Comparison of ENCODE assay signal across 8 cellular contexts in genomic region chr11:45181595-45182550, GRCh38. TPM values are rescaled to one million over a fixed set of nuclear protein-coding genes. Genes with fewer than 3 reads are reported as not detected.
DNase-seq lines count a peak whose midpoint lies in the region; ATAC-seq and TF ChIP-seq lines count a peak whose summit lies in the region.
"Had no signal": no experiment of that assay in that cellular context is flagged by ENCODE, and none has a peak within 500 bp of the region (broad histone marks: within the 10 kb centered on the region; RNA-seq: fewer than 3 reads in every experiment).

No MANE protein-coding gene starts in this region.

- peak overlapping the region; percentile 86 for H3K4me3 Mint-ChIP-seq in T-helper 17 cell

- in situ Hi-C loops in transverse colon (cut with MboI; ENCODE audit: low pct_ligation_motif_present in 1 of 4, low pct_unique_long_range_greater_than_20kb in 1 of 4, low sequenced_read_pairs in 3 of 4), result no loop called here
- in situ Hi-C loops in GM13977 (cut with MboI; ENCODE audit: low pct_unique_long_range_greater_than_20kb, low sequenced_read_pairs, unreplicated experiment), result no loop called here

- 91% methylated on average over 24 of the region's 24 CpGs; no CpG with 5 or more reads in 1 of the 2 donors for WGBS in transverse colon (ENCODE audit: low coverage in 1 of 2), 2 donors

- TF ChIP-seq POLR2A in transverse colon (IDR thresholded peaks at IDR 0.05), result no peak

- H3K4me1 Mint-ChIP-seq in T-helper 17 cell, result peaks cover 27% of the 10 kb centered on the region

- H3K4me3 ChIP-seq in epithelial cell of proximal tubule (ENCODE audit: low read depth, low read length) (peak overlapping the region; percentile 62), muscle layer of duodenum (ENCODE audit: low read depth in 1 of 2, low read length in 2 of 2) (peak overlapping the region; percentile 35 to 58), transverse colon (peak overlapping the region in 2 of 4 donors; percentile 58 to 71)

- H3K27me3 ChIP-seq in muscle layer of duodenum (ENCODE audit: low read depth, low read length) (no peaks in the 10 kb centered on the region), transverse colon (no peaks in the 10 kb centered on the region)

- H3K36me3 ChIP-seq in muscle layer of duodenum (ENCODE audit: control insufficient read depth in 1 of 2, insufficient read depth in 2 of 2, low read length in 2 of 2) (peaks cover 14 to 24% of the 10 kb centered on the region in 2 donors), transverse colon (no peaks in the 10 kb centered on the region)

- intact Hi-C loops in transverse colon (cut with DNase I; ENCODE audit: low total_unique reads), result no loop called here

- peaks cover 29% of the 10 kb centered on the region for H3K27me3 Mint-ChIP-seq in T-helper 17 cell

- TF ChIP-seq CTCF in epithelial cell of proximal tubule (conservative IDR thresholded peaks at IDR 0.05; ENCODE audit: low read depth, low read length) (no peak), transverse colon (IDR thresholded peaks at IDR 0.05) (no peak), GM13977 (IDR thresholded peaks at IDR 0.05; ENCODE audit: extremely low read depth, insufficient read depth, missing control alignments) (no peak)

- no peak overlapping the region for H3K27ac Mint-ChIP-seq in T-helper 17 cell

- peak overlapping the region; percentile 24 for H3K27ac ChIP-seq in muscle layer of duodenum (ENCODE audit: low read length)
- H3K27ac ChIP-seq in transverse colon, result peak overlapping the region; percentile 86 to 93 (median 90)

- H3K9me3 ChIP-seq in T-helper 17 cell (ENCODE audit: control insufficient read depth, low read length, poor library complexity, severe bottlenecking) (no peaks in the 10 kb centered on the region), muscle layer of duodenum (ENCODE audit: control insufficient read depth in 1 of 2, low read length in 2 of 2) (no peaks in the 10 kb centered on the region), transverse colon (no peaks in the 10 kb centered on the region)

- no peak for TF ChIP-seq EP300 in transverse colon (IDR thresholded peaks at IDR 0.05; ENCODE audit: low read depth)

- H3K36me3 Mint-ChIP-seq in T-helper 17 cell (ENCODE audit: low read depth), result peaks cover 18% of the 10 kb centered on the region

- no peak for DNase-seq in T-helper 17 cell
- no peak for DNase-seq in epithelial cell of proximal tubule (ENCODE audit: low read depth)
- no peak for DNase-seq in transverse colon
- DNase-seq in GM13977 (ENCODE audit: low spot score), result no peak
- no peak for DNase-seq in cerebellum (ENCODE audit: low spot score)
- no peak for DNase-seq in SIG-M5 treated with dmso at 0.1 percent for 504 hours (lab: John Stamatoyannopoulos, UW; ENCODE audit: unreplicated experiment)
- DNase-seq: T-helper 2 cell had no signal

- ATAC-seq in T-helper 17 cell, result no peak

- H3K4me1 ChIP-seq in muscle layer of duodenum (ENCODE audit: control insufficient read depth in 1 of 2, insufficient read depth in 2 of 2, low read length in 2 of 2) (peaks cover 7 to 17% of the 10 kb centered on the region in 2 donors), transverse colon (peaks cover 3 to 21% (median 15%) of the 10 kb centered on the region in 4 donors)

RNA-seq across cellular contexts. Expression of gene PRDM11, which starts 35.4 kb away (rescaled TPM):
- total RNA-seq in T-helper 17 cell (1 to 10 TPM; 4.6 to 6.5 TPM), epithelial cell of proximal tubule (4.6 and 6.7 TPM in 2 replicates), transverse colon (10 to 100 TPM in 1 of 4 donors, 1 to 10 TPM in 3; 5.0 to 11.2 (median 7.9) TPM), cerebellum (10.9 TPM)
